In the genomic region with DNA sequence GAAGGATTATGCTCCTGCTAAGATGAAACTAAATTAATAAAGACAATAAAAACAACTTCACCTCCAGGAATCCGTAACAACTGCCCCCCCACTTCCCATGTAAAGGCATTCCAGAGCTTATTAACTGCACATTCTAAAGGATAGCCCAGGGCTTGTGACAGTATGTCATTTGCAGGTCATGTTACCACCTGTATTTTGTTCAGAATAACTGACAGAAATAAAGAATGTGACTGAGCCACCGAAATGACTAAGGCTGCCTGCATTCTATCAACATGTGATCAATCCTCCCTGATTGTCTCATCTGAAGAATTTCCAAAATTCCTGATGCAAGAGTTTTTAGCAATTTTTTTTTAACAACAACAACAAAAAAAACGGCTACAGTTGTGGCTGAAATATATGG, we compare ENCODE assay signal across 26 cellular contexts.
DNase-seq lines count a peak whose midpoint lies in the region; FAIRE-seq and TF ChIP-seq lines count a peak whose summit lies in the region.
"Had no signal": no experiment of that assay in that cellular context is flagged by ENCODE, and none has a peak within 500 bp of the region (broad histone marks: within the 10 kb centered on the region; RNA-seq: fewer than 3 reads in every experiment).

No MANE protein-coding gene starts in this region.

- TF ChIP-seq CTCF in OCI-LY3 (IDR thresholded peaks at IDR 0.05; ENCODE audit: low read depth, low read length), result no peak
- TF ChIP-seq CTCF in fibroblast of lung (conservative IDR thresholded peaks at IDR 0.05 in 1 of 2, IDR thresholded peaks at IDR 0.05 in 1 of 2; ENCODE audit: low read depth in 1 of 2, low read length in 2 of 2), result no peak

- FAIRE-seq in HTR-8/SVneo (lab: Jason Lieb, UNC), result no peak
- FAIRE-seq: pancreas had no signal

- H3K9ac ChIP-seq in OCI-LY3 (ENCODE audit: low read length) (no peak overlapping the region), fibroblast of lung (ENCODE audit: insufficient read depth, low read length) (no peak overlapping the region)
- H3K9ac ChIP-seq: KMS-11 had no signal

- H3K79me2 ChIP-seq in OCI-LY3 (ENCODE audit: low read length) (no peaks in the 10 kb centered on the region), fibroblast of lung (ENCODE audit: control insufficient read depth, insufficient read depth, low read length) (no peaks in the 10 kb centered on the region)

- DNase-seq in ELR (ENCODE audit: low read depth) (peak; percentile 51), fibroblast of lung (ENCODE audit: low read depth in 2 of 2) (peak; percentile 19 to 33), renal cortical epithelial cell (ENCODE audit: low read depth) (peak; percentile 74), NCI-H1048 (lab: John Stamatoyannopoulos, UW) (no peak), HTR-8/SVneo (ENCODE audit: insufficient read length, low spot score) (no peak), NCI-H2171 (lab: John Stamatoyannopoulos, UW) (no peak), midbrain (lab: John Stamatoyannopoulos, UW) (no peak)
- DNase-seq: ACHN; activated CD4-positive, alpha-beta T cell treated with anti-CD3 and anti-CD28 coated beads, Interleukin-2, amount 50 U/mL, for 1 hour; activated gamma-delta T cell treated with Interleukin-2 at 50 U/mL for 16 hours; amniotic stem cell; caudate nucleus; CD4-positive, CD25-positive, alpha-beta regulatory T cell; DMS153; effector CD4-positive, alpha-beta T cell; naive thymus-derived CD8-positive, alpha-beta T cell; NCI-H1105; NCI-H2107; NCI-H524 treated with DMSO at 0.1 percent for 48 hours; pancreas; SHP77 treated with DMSO at 0.1 percent for 48 hours; stimulated activated CD4-positive, alpha-beta T cell treated with anti-CD3 and anti-CD28 coated beads, Interleukin-2, amount 100 ng/mL, for 48 hours; stimulated activated naive CD8-positive, alpha-beta T cell treated with anti-CD3 and anti-CD28 coated beads, Interleukin-15, amount 100 ng/mL, for 72 hours; uterus had no signal

- H3K9me3 ChIP-seq in OCI-LY3 (ENCODE audit: insufficient read depth, low read length) (no peaks in the 10 kb centered on the region), fibroblast of lung (ENCODE audit: control insufficient read depth, insufficient read depth, low read depth, low read length) (no peaks in the 10 kb centered on the region)
- H3K9me3 ChIP-seq: pancreas, uterus had no signal

- H3K4me2 ChIP-seq in OCI-LY3 (ENCODE audit: low read length) (peak overlapping the region; percentile 55), fibroblast of lung (ENCODE audit: extremely low read depth, insufficient read depth, low read length) (no peak overlapping the region)
- H3K4me2 ChIP-seq: KMS-11 had no signal

- H3K27me3 ChIP-seq in OCI-LY3 (ENCODE audit: low read depth, low read length) (no peaks in the 10 kb centered on the region), fibroblast of lung (ENCODE audit: control insufficient read depth, insufficient read depth, low read length) (no peaks in the 10 kb centered on the region)
- H3K27me3 ChIP-seq: pancreas, uterus had no signal

- no peak overlapping the region for H3K27ac ChIP-seq in OCI-LY3 (ENCODE audit: low read length)
- no peak overlapping the region for H3K27ac ChIP-seq in fibroblast of lung (ENCODE audit: insufficient read depth, low read length)
- H3K27ac ChIP-seq: KMS-11, pancreas, uterus had no signal

- H3K4me1 ChIP-seq in OCI-LY3 (ENCODE audit: low read length), result peaks cover 46% of the 10 kb centered on the region
- H3K4me1 ChIP-seq in fibroblast of lung (ENCODE audit: control insufficient read depth, extremely low read depth, insufficient read depth, low read length), result peaks cover 7% of the 10 kb centered on the region
- H3K4me1 ChIP-seq: pancreas, uterus had no signal

- H3K4me3 ChIP-seq in OCI-LY3 (ENCODE audit: low read length) (peak overlapping the region; percentile 19; the same call in 1 of the 2 replicates), fibroblast of lung (replicated peaks in 1 of 4; ENCODE audit: control extremely low read depth in 1 of 4, insufficient read depth in 1 of 4, low read depth in 3 of 4, low read length in 4 of 4) (no peak overlapping the region)
- H3K4me3 ChIP-seq: pancreas, uterus had no signal

- H3K36me3 ChIP-seq in OCI-LY3 (replicated peaks; ENCODE audit: low read depth, low read length) (no peaks in the 10 kb centered on the region), fibroblast of lung (ENCODE audit: control insufficient read depth, insufficient read depth, low read length) (no peaks in the 10 kb centered on the region)
- H3K36me3 ChIP-seq: pancreas, uterus had no signal

- H2AFZ ChIP-seq in OCI-LY3 (ENCODE audit: low read depth, low read length) (no peak overlapping the region), fibroblast of lung (ENCODE audit: low read length) (no peak overlapping the region)

- H4K20me1 ChIP-seq in OCI-LY3 (ENCODE audit: insufficient read depth, low read length) (no peaks in the 10 kb centered on the region), fibroblast of lung (ENCODE audit: control insufficient read depth, extremely low read depth, insufficient read depth, low read length) (no peaks in the 10 kb centered on the region)

Comparison
In these comparisons a context has a peak if more than half of its experiments do, and no peak if none do; other contexts are left out.
1. DNase-seq: peak in ELR (single experiment), fibroblast of lung (2 of 2) and renal cortical epithelial cell (single experiment); none in NCI-H1048 (single experiment), HTR-8/SVneo (single experiment), NCI-H2171 (single experiment) and midbrain (single experiment).